Comparison of ENCODE assay signal across 21 cellular contexts in the genomic region with DNA sequence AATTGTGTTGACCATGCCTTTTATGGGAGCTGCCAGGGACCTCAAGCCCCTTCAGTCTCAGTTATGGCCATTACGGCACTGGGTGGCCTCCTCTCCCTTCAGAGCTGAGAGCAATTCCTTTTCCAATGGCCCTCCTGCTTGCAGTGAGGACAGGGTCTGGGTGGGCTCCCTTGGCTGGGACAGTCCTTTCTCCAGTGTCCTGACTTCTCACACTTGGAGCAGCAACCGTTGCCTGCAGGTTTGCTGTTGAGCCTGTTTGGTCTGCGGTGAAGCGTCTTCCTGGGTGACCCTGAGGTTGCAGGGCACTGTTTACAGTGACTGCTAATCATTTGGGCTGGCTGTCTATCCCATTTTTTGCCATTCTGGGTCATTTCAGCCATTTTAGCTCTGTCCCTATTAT. TPM values are rescaled to one million over a fixed set of nuclear protein-coding genes. Genes with fewer than 3 reads are reported as not detected.
DNase-seq lines count a peak whose midpoint lies in the region; ATAC-seq, FAIRE-seq and TF ChIP-seq lines count a peak whose summit lies in the region.
"Had no signal": no experiment of that assay in that cellular context is flagged by ENCODE, and none has a peak within 500 bp of the region (broad histone marks: within the 10 kb centered on the region; RNA-seq: fewer than 3 reads in every experiment).

No MANE protein-coding gene starts in this region.

- H3K4me3 ChIP-seq in A549, result no peak overlapping the region
- H3K4me3 ChIP-seq: BLaER1, K562, MG63 had no signal

- WGBS in A549 (ENCODE audit: missing lambda C conversion rate), result 85% methylated on average over 4 of the region's 4 CpGs

- H3K4me1 ChIP-seq in A549, result peaks cover 76% of the 10 kb centered on the region
- H3K4me1 ChIP-seq: BLaER1 had no signal

- CTCF ChIA-PET in A549 (lab: Yijun Ruan, JAX), result interaction anchor here (0.7 to 8.8 kb wide), 24 partner anchors 10 to 643 kb away, joined by 3 to 147 read pairs (median 10); a partner anchor contains a TSS

- no peak for TF ChIP-seq EP300 in A549 (IDR thresholded peaks at IDR 0.05)

- no peak for TF ChIP-seq RAD21 in A549 (conservative IDR thresholded peaks at IDR 0.05 in 1 of 2, IDR thresholded peaks at IDR 0.05 in 1 of 2)

- peak overlapping the region; percentile 7 for H3K27ac Mint-ChIP-seq in central memory CD8-positive, alpha-beta T cell (ENCODE audit: low read depth)
- no peak overlapping the region for H3K27ac Mint-ChIP-seq in nephron progenitor cell

- H3K27ac ChIP-seq in A549, result peak overlapping the region; percentile 90 to 99
- H3K27ac ChIP-seq: BLaER1 had no signal

- no peak for FAIRE-seq in A549 (lab: Jason Lieb, UNC)
- FAIRE-seq: G401.6, GM18507, K562 had no signal

- H3K4me2 ChIP-seq in A549, result peak overlapping the region; percentile 87; the same call in 1 of the 3 replicates
- H3K4me2 ChIP-seq: BLaER1 had no signal

- ATAC-seq in A549, result no peak
- ATAC-seq in central memory CD8-positive, alpha-beta T cell (replicated peaks; ENCODE audit: extremely low read depth, poor library complexity, severe bottlenecking), result no peak
- no peak for ATAC-seq in HG03039 (IDR thresholded peaks at IDR 0.05; ENCODE audit: unreplicated experiment)
- no peak for ATAC-seq in HG02973 (IDR thresholded peaks at IDR 0.05; ENCODE audit: unreplicated experiment)
- ATAC-seq: K562, Panc1 had no signal

- POLR2A ChIA-PET in A549 (lab: Yijun Ruan, JAX), result interaction anchor here (1.2 to 3.6 kb wide), 4 partner anchors 9 to 346 kb away, joined by 3 to 51 read pairs (median 15); a partner anchor contains a TSS

- DNase-seq in A549 (ENCODE audit: low read depth in 1 of 2, low spot score in 1 of 2), result no peak
- DNase-seq in ELF-1 (ENCODE audit: low read depth, low spot score), result peak; percentile 30
- no peak for DNase-seq in central memory CD8-positive, alpha-beta T cell (ENCODE audit: low spot score in 2 of 2)
- DNase-seq in nephron progenitor cell, result peak; percentile 19
- DNase-seq in NCI-H446 treated with DMSO at 0.1 percent for 48 hours (lab: John Stamatoyannopoulos, UW), result no peak
- DNase-seq: ACHN; Caco-2; CD4-positive, alpha-beta memory T cell; DMS 273 treated with DMSO at 0.1 percent for 48 hours; MG63; NCI-H1417; NCI-H187; NCI-H2107; NK-92 treated with Interleukin-12 subunit alpha and Interleukin-12 subunit beta, amount 100 ng/mL, for 24 hours had no signal

- TF ChIP-seq POLR2A in A549 (IDR thresholded peaks at IDR 0.05; ENCODE audit: low read length), result no peak

- H3K9me3 ChIP-seq in A549, result no peaks in the 10 kb centered on the region
- H3K9me3 ChIP-seq: BLaER1, Caco-2, MG63 had no signal

- no peaks in the 10 kb centered on the region for H3K9me3 Mint-ChIP-seq in central memory CD8-positive, alpha-beta T cell
- H3K9me3 Mint-ChIP-seq in nephron progenitor cell, result no peaks in the 10 kb centered on the region
- H3K9me3 Mint-ChIP-seq: CD4-positive, alpha-beta memory T cell had no signal

- no peaks in the 10 kb centered on the region for H3K27me3 Mint-ChIP-seq in central memory CD8-positive, alpha-beta T cell
- H3K27me3 Mint-ChIP-seq in nephron progenitor cell (ENCODE audit: low read depth, poor library complexity), result peaks cover 3% of the 10 kb centered on the region

- no peak overlapping the region for H3K4me3 Mint-ChIP-seq in central memory CD8-positive, alpha-beta T cell
- H3K4me3 Mint-ChIP-seq in nephron progenitor cell, result no peak overlapping the region

- TF ChIP-seq CTCF in A549 (IDR thresholded peaks at IDR 0.05) (no peak), nephron progenitor cell (IDR thresholded peaks at IDR 0.05) (no peak)

- peaks cover 28% of the 10 kb centered on the region for H3K4me1 Mint-ChIP-seq in central memory CD8-positive, alpha-beta T cell
- peaks cover 19% of the 10 kb centered on the region for H3K4me1 Mint-ChIP-seq in nephron progenitor cell

- no peaks in the 10 kb centered on the region for H3K36me3 Mint-ChIP-seq in central memory CD8-positive, alpha-beta T cell (ENCODE audit: insufficient read depth)
- H3K36me3 Mint-ChIP-seq in nephron progenitor cell (ENCODE audit: low read depth), result no peaks in the 10 kb centered on the region
- H3K36me3 Mint-ChIP-seq: CD4-positive, alpha-beta memory T cell had no signal

TF ChIP-seq in A549, 52 proteins besides CTCF, POLR2A, EP300 and RAD21:
- no peak for TF ChIP-seq RARB (CRISPR knock-in tag; IDR thresholded peaks at IDR 0.05)
- TF ChIP-seq, protein P1, sequence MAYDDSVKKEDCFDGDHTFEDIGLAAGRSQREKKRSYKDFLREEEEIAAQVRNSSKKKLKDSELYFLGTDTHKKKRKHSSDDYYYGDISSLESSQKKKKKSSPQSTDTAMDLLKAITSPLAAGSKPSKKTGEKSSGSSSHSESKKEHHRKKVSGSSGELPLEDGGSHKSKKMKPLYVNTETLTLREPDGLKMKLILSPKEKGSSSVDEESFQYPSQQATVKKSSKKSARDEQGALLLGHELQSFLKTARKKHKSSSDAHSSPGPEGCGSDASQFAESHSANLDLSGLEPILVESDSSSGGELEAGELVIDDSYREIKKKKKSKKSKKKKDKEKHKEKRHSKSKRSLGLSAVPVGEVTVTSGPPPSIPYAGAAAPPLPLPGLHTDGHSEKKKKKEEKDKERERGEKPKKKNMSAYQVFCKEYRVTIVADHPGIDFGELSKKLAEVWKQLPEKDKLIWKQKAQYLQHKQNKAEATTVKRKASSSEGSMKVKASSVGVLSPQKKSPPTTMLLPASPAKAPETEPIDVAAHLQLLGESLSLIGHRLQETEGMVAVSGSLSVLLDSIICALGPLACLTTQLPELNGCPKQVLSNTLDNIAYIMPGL (CRISPR knock-in tag; IDR thresholded peaks at IDR 0.05; ENCODE audit: borderline replicate concordance), result no peak
- TF ChIP-seq, protein P2, sequence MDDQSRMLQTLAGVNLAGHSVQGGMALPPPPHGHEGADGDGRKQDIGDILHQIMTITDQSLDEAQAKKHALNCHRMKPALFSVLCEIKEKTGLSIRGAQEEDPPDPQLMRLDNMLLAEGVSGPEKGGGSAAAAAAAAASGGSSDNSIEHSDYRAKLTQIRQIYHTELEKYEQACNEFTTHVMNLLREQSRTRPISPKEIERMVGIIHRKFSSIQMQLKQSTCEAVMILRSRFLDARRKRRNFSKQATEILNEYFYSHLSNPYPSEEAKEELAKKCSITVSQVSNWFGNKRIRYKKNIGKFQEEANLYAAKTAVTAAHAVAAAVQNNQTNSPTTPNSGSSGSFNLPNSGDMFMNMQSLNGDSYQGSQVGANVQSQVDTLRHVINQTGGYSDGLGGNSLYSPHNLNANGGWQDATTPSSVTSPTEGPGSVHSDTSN (IDR thresholded peaks at IDR 0.05), result no peak
- TF ChIP-seq CBX8 (IDR thresholded peaks at IDR 0.05), result no peak
- TF ChIP-seq GATA3 (IDR thresholded peaks at IDR 0.05; ENCODE audit: borderline replicate concordance), result no peak
- TF ChIP-seq, protein P3, sequence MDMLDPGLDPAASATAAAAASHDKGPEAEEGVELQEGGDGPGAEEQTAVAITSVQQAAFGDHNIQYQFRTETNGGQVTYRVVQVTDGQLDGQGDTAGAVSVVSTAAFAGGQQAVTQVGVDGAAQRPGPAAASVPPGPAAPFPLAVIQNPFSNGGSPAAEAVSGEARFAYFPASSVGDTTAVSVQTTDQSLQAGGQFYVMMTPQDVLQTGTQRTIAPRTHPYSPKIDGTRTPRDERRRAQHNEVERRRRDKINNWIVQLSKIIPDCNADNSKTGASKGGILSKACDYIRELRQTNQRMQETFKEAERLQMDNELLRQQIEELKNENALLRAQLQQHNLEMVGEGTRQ (IDR thresholded peaks at IDR 0.05), result no peak
- no peak for TF ChIP-seq ZNF302 (CRISPR knock-in tag; IDR thresholded peaks at IDR 0.05)
- TF ChIP-seq, protein P4, sequence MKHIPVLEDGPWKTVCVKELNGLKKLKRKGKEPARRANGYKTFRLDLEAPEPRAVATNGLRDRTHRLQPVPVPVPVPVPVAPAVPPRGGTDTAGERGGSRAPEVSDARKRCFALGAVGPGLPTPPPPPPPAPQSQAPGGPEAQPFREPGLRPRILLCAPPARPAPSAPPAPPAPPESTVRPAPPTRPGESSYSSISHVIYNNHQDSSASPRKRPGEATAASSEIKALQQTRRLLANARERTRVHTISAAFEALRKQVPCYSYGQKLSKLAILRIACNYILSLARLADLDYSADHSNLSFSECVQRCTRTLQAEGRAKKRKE (CRISPR knock-in tag; IDR thresholded peaks at IDR 0.05; ENCODE audit: low read depth), result no peak
- no peak for TF ChIP-seq HDAC2 (IDR thresholded peaks at IDR 0.05)

RNA-seq across cellular contexts. Expression of a gene that starts 3.5 kb away (rescaled TPM):
- polyA plus RNA-seq in A549 (2011; rRNA removed) (54.1 and 79.1 TPM in 2 replicates), A549 (2017; fragmentation: RNase III; extraction: RNeasy Plus Mini Kit Qiagen cat#74134 plus additional on column Dnase treatment) (111 to 168 TPM (median 148 TPM) in 3 replicates)
- polyA plus RNA-seq in A549 (2012; cell fraction: cytosol; rRNA removed), result 18.3 and 19.6 TPM in 2 replicates
- polyA plus RNA-seq in A549 (2012; cell fraction: nucleus; rRNA removed), result 27.5 and 42.0 TPM in 2 replicates
- 39.1 and 47.8 TPM in 2 replicates for polyA minus RNA-seq in A549 (2011; rRNA and poly(A)+ RNA removed)

Comparison
In these comparisons a context has a peak if more than half of its experiments do, and no peak if none do; other contexts are left out.
1. DNase-seq: peak in ELF-1 (single experiment) and nephron progenitor cell (single experiment); none in A549 (0 of 2), central memory CD8-positive, alpha-beta T cell (0 of 2) and NCI-H446 treated with DMSO at 0.1 percent for 48 hours (single experiment).